In the genomic region with DNA sequence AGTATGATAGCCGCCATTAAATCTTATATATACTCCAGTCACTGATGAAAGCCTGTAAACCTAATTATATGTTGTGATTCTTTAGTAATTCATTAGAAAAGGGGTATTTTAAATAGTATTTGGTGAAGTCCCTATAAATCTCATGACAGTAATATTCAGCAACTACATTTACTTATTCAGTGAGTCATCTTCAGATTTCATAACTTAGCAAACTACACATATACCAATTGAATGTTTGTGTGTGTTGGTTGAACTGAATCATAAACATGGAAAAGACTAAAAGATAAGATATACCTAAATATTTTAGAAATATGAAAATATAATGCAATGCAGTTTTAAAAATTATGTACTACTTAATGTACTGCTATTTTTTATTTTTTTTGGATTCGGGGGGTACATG, we compare ENCODE assay signal across 22 cellular contexts.
"Had no signal": no experiment of that assay in that cellular context is flagged by ENCODE, and none has a peak within 500 bp of the region (broad histone marks: within the 10 kb centered on the region; RNA-seq: fewer than 3 reads in every experiment).

No MANE protein-coding gene starts in this region.

- DNase-seq: activated B cell treated with CpG ODN at 0.5 μM for 24 hours; activated CD4-positive, alpha-beta T cell treated with anti-CD3 and anti-CD28 coated beads, Interleukin-2, amount 50 U/mL, for 1 hour; activated CD8-positive, alpha-beta memory T cell treated with anti-CD3 and anti-CD28 coated beads, Interleukin-2, amount 10 ng/mL, durations not matched to agents 7 days and 5 days; activated CD8-positive, alpha-beta T cell treated with anti-CD3 and anti-CD28 coated beads for 36 hours; activated T-cell treated with anti-CD3 and anti-CD28 coated beads, Interleukin-2, amount 50 U/mL, for 48 hours; caudate nucleus; endodermal cell; gastrocnemius medialis; left cardiac atrium; left ventricle myocardium superior; naive B cell; nephron progenitor cell; right lobe of liver; stimulated activated CD4-positive, alpha-beta T cell treated with anti-CD3 and anti-CD28 coated beads, Interleukin-2, amount 100 ng/mL, for 48 hours; stimulated activated naive CD8-positive, alpha-beta T cell treated with anti-CD3 and anti-CD28 coated beads, Interleukin-15, Interleukin-2, amounts not matched to agents 100 U/mL and 50 U/mL, for 24 hours; testis; transverse colon had no signal

- H2AFZ ChIP-seq: hepatocyte had no signal

- ATAC-seq: activated CD8-positive, alpha-beta memory T cell treated with anti-CD3 and anti-CD28 coated beads, Interleukin-2, amount 10 ng/mL, durations not matched to agents 7 days and 5 days; activated CD8-positive, alpha-beta T cell treated with anti-CD3 and anti-CD28 coated beads for 36 hours; activated naive CD4-positive, alpha-beta T cell treated with anti-CD3 and anti-CD28 coated beads, Interleukin-2, amount 50 U/mL, for 72 hours; gastrocnemius medialis; left cardiac atrium; left ventricle myocardium superior; right lobe of liver; stimulated activated naive CD8-positive, alpha-beta T cell treated with anti-CD3 and anti-CD28 coated beads, Interleukin-15, Interleukin-2, amounts not matched to agents 100 U/mL and 50 U/mL, for 24 hours had no signal

- H3K4me3 ChIP-seq: ascending aorta, esophagus muscularis mucosa, gastrocnemius medialis, hepatocyte, right lobe of liver, testis, transverse colon had no signal

- H3K36me3 ChIP-seq: ascending aorta, esophagus muscularis mucosa, gastrocnemius medialis, neutrophil, right lobe of liver, transverse colon had no signal

- H3K4me1 ChIP-seq: ascending aorta, esophagus muscularis mucosa, gastrocnemius medialis, right lobe of liver, testis, transverse colon had no signal

- H3K27me3 ChIP-seq: ascending aorta, esophagus muscularis mucosa, gastrocnemius medialis, hepatocyte, neutrophil, right lobe of liver, testis, transverse colon had no signal

- H3K27ac ChIP-seq: ascending aorta, esophagus muscularis mucosa, gastrocnemius medialis, hepatocyte, neutrophil, right lobe of liver, testis, transverse colon had no signal

- H3K79me2 ChIP-seq: hepatocyte had no signal

- H3K4me2 ChIP-seq: hepatocyte had no signal

- H3K9me3 ChIP-seq: ascending aorta, esophagus muscularis mucosa, gastrocnemius medialis, neutrophil, right lobe of liver, testis, transverse colon had no signal
